In genomic region chr12:8065991-8066594, GRCh38 we compare ENCODE assay signal across 1 cellular context.
TF ChIP-seq lines count a peak whose summit lies in the region.

Gene C3AR1 (minus strand): TSS chr12:8066359. CDS start chr12:8060185, 6,174 bp downstream.

TF ChIP-seq in GM12878, 131 proteins besides CTCF, POLR2A, EP300 and RAD21 (continued from another document):
- 0 out of 2 replicates have a peak, but pooled peaks have one; percentile 26 for TF ChIP-seq RELB (IDR thresholded peaks at IDR 0.05; ENCODE audit: low read depth)
